In genomic region chr5:5371943-5372342, GRCh38 we compare ENCODE assay signal across 1 cellular context.
TF ChIP-seq lines count a peak whose summit lies in the region.

No MANE protein-coding gene starts in this region.

TF ChIP-seq in H1, 55 proteins besides CTCF, POLR2A, EP300 and RAD21:
- TF ChIP-seq CREB1 (IDR thresholded peaks at IDR 0.05) (no peak), TEAD4 (IDR thresholded peaks at IDR 0.05; ENCODE audit: low read depth, low read length) (peak; percentile 44; the same call in 1 of the 2 replicates), SIN3A (conservative IDR thresholded peaks at IDR 0.05 in 1 of 2, IDR thresholded peaks at IDR 0.05 in 1 of 2; ENCODE audit: low read depth in 1 of 2, low read length in 2 of 2) (no peak), GABPA (IDR thresholded peaks at IDR 0.05; ENCODE audit: borderline replicate concordance, insufficient read depth, low read length) (no peak), E2F6 (IDR thresholded peaks at IDR 0.05) (no peak)
